ENCODE assay signal across 34 cellular contexts in the genomic region with DNA sequence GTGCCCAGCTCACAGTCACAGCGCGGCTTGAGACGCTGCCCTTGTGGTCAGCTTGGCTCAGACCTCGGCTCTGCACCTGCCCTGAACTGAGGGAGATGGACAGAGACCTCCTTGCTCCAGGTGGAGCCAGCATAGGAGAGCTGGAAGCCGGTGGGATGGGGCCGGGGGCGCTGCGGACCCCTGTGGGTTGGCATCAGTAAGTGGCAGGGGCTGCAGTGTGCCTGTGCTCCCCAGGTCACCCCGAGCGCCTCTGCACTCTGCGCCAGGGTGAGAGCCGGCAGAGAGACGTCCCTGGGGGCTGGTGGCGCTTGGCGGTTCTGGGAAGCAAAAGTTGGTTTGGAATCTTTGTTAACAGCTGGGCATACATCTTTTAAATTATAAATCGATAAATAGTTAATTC.
"Had no signal": no experiment of that assay in that cellular context is flagged by ENCODE, and none has a peak within 500 bp of the region (broad histone marks: within the 10 kb centered on the region; RNA-seq: fewer than 3 reads in every experiment).

No MANE protein-coding gene starts in this region.

- H3K4me3 ChIP-seq: MG63 had no signal

- DNase-seq: Karpas-422, Kasumi-1, MG63, MM.1S, MV-4-11, NCI-H1048, NCI-H1092, NCI-H1092 treated with DMSO at 0.1 percent for 48 hours, NCI-H1105, NCI-H1105 treated with DMSO at 0.1 percent for 48 hours, NCI-H1417, NCI-H1417 treated with DMSO at 0.1 percent for 48 hours, NCI-H1436, NCI-H1436 treated with DMSO at 0.1 percent for 48 hours, NCI-H146, NCI-H1694, NCI-H1694 treated with DMSO at 0.1 percent for 48 hours, NCI-H187, NCI-H187 treated with DMSO at 0.1 percent for 48 hours, NCI-H1930, NCI-H2029, NCI-H2029 treated with DMSO at 0.1 percent for 48 hours, NCI-H2081, NCI-H2081 treated with DMSO at 0.1 percent for 48 hours, NCI-H2107, NCI-H2171, NCI-H2171 treated with DMSO at 0.1 percent for 48 hours, NCI-H2227 treated with DMSO at 0.1 percent for 48 hours, NCI-H226, NCI-H345, NCI-H446, NCI-H446 treated with DMSO at 0.1 percent for 48 hours, NCI-H510A had no signal

- H3K36me3 ChIP-seq: MG63 had no signal

- H3K9me3 ChIP-seq: MG63 had no signal

- H3K9ac ChIP-seq: KMS-11 had no signal

- H3K4me2 ChIP-seq: KMS-11 had no signal

- H3K27ac ChIP-seq: KMS-11 had no signal
